Comparison of ENCODE assay signal across 8 cellular contexts in genomic region chr10:32445036-32445435, GRCh38. TPM values are rescaled to one million over a fixed set of nuclear protein-coding genes. Genes with fewer than 3 reads are reported as not detected.
DNase-seq lines count a peak whose midpoint lies in the region; ATAC-seq and TF ChIP-seq lines count a peak whose summit lies in the region.
"Had no signal": no experiment of that assay in that cellular context is flagged by ENCODE, and none has a peak within 500 bp of the region (broad histone marks: within the 10 kb centered on the region; RNA-seq: fewer than 3 reads in every experiment).

No MANE protein-coding gene starts in this region.

- H2AFZ ChIP-seq in PC-3 (ENCODE audit: low read length): no peak overlapping the region

- intact Hi-C loops in PC-3 (cut with micrococcal nuclease): no loop called here

- peak overlapping the region; percentile 92 for H3K4me2 ChIP-seq in PC-3 (ENCODE audit: low read length)

- H3K9me3 ChIP-seq in PC-3 (ENCODE audit: low read length): no peaks in the 10 kb centered on the region

- H3F3A ChIP-seq in PC-3 (ENCODE audit: low read length, unreplicated experiment): no peaks in the 10 kb centered on the region

- CTCF ChIA-PET in PC-3 (lab: Charles Lee): interaction anchor here (0.6 kb wide), 2 partner anchors 15 to 62 kb away, joined by 3 read pairs; no protein-coding TSS in a partner anchor

- no peaks in the 10 kb centered on the region for H3K36me3 ChIP-seq in PC-3 (ENCODE audit: low read depth, low read length)

- H4K20me1 ChIP-seq in PC-3 (ENCODE audit: low read length): no peaks in the 10 kb centered on the region

- POLR2A ChIA-PET in PC-3 (lab: Charles Lee; ENCODE audit: unreplicated experiment): interaction anchor here (0.5 kb wide), 1 partner anchor 21 kb away, joined by 3 read pairs; no protein-coding TSS in a partner anchor

- no peaks in the 10 kb centered on the region for H3K9me2 ChIP-seq in PC-3 (replicated peaks; ENCODE audit: low read length)

- BruUV-seq in PC-3 (replicated peaks; lab: Mats Ljungman, UMichigan): no TSS peak

- ATAC-seq in PC-3 (no peak), GM19455 (IDR thresholded peaks at IDR 0.05; ENCODE audit: unreplicated experiment) (no peak), HG02759 (IDR thresholded peaks at IDR 0.05; ENCODE audit: unreplicated experiment) (no peak), GM18867 (IDR thresholded peaks at IDR 0.05; ENCODE audit: unreplicated experiment) (no peak)

- H3K9ac ChIP-seq in PC-3 (ENCODE audit: low read length): peak overlapping the region; percentile 88; the same call in 1 of the 2 replicates

- H3K4me3 ChIP-seq in GM12875 (ENCODE audit: low read depth, low read length): peak overlapping the region; percentile 23
- peak overlapping the region; percentile 79 for H3K4me3 ChIP-seq in PC-3 (ENCODE audit: low read length)
- peak overlapping the region; percentile 95 for H3K4me3 ChIP-seq in skeletal muscle cell (ENCODE audit: low read depth, low read length)

- TF ChIP-seq CTCF in GM12875 (IDR thresholded peaks at IDR 0.05; ENCODE audit: borderline replicate concordance, insufficient read depth, low read depth, low read length): no peak
- TF ChIP-seq CTCF in PC-3 (conservative IDR thresholded peaks at IDR 0.05; ENCODE audit: low read depth, low read length): no peak

- H3K79me2 ChIP-seq in PC-3 (ENCODE audit: low read length): peaks cover 23% of the 10 kb centered on the region

- H3K4me1 ChIP-seq in PC-3 (ENCODE audit: insufficient read depth, low read length): peaks cover 18% of the 10 kb centered on the region

- DNase-seq in PC-3: no peak
- no peak for DNase-seq in epithelial cell of prostate (ENCODE audit: low read depth, low spot score)
- DNase-seq in skeletal muscle cell (ENCODE audit: low read depth): no peak
- DNase-seq: stimulated activated naive CD4-positive, alpha-beta T cell treated with Interleukin-2 at 50 U/mL for 16 hours had no signal

- H3K27me3 ChIP-seq in PC-3 (ENCODE audit: low read length): no peaks in the 10 kb centered on the region

- H3K27ac ChIP-seq in PC-3 (ENCODE audit: low read length) (no peak overlapping the region), epithelial cell of prostate (peak overlapping the region; percentile 89)

RNA-seq across cellular contexts. Expression of gene CCDC7, which starts 0.9 kb away (rescaled TPM):
- total RNA-seq in PC-3 (2014; rRNA removed): 14.1 and 19.1 TPM in 2 replicates

Comparison
In these comparisons a context has a peak if more than half of its experiments do, and no peak if none do; other contexts are left out.
1. H3K4me3 ChIP-seq: peak in every context shown above with its lines; median percentile 95 in skeletal muscle cell; 79 in PC-3; 23 in GM12875.